8 cellular contexts compared by ENCODE assay signal in the genomic region with DNA sequence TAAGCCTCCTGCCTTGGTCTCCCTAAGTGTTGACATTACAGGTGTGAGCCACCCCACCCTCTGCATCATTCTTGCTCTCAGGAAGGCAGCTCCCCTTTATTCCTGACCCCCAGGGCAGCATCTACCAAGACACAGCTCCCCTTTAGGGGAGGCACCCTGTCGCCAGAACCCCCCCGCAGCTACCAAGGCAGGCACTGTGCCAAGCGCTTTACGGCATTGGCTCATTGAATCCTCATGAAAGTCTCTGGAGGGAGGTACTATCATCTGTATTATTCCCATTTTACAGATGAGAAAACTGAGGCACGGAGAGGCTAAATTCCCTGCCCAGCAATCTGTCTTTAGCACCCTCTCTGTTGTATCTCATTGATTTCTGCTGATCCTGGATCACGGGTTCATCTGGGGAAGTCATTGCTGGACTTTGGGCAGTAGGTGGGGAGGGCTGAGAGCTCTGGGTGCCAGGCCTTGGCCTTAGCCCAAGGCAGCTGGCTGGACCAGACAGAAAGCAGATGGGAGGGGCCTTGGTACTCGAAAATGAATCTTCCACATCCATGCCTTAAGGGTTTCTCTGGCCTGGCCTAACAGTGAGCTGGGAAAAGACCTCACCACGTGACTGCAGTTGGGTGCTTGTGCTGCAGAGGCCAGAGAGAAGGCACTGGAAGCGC. TPM values are rescaled to one million over a fixed set of nuclear protein-coding genes. Genes with fewer than 3 reads are reported as not detected.
DNase-seq lines count a peak whose midpoint lies in the region; ATAC-seq and TF ChIP-seq lines count a peak whose summit lies in the region.

No MANE protein-coding gene starts in this region.

- H3K27me3 ChIP-seq in esophagus muscularis mucosa (no peaks in the 10 kb centered on the region), mesendoderm (ENCODE audit: insufficient read depth, low read length, poor library complexity) (no peaks in the 10 kb centered on the region)

- H4K8ac ChIP-seq in mesendoderm (ENCODE audit: low read depth, low read length), result no peak overlapping the region

- H3K79me2 ChIP-seq in mesendoderm (ENCODE audit: control insufficient read depth, insufficient read depth, low read length), result peaks cover 2% of the 10 kb centered on the region

- intact Hi-C loops in esophagus muscularis mucosa (cut with DNase I), result no loop called here

- H3K36me3 ChIP-seq in esophagus muscularis mucosa (peaks cover 0 to 35% (median 11%) of the 10 kb centered on the region in 4 donors), mesendoderm (ENCODE audit: control insufficient read depth, insufficient read depth, low read length) (no peaks in the 10 kb centered on the region)

- H3K27ac ChIP-seq in esophagus muscularis mucosa (replicated peaks in 1 of 4), result peak overlapping the region; percentile 10 to 63 (median 28)
- no peak overlapping the region for H3K27ac ChIP-seq in mesendoderm (ENCODE audit: low read depth, low read length)

- no peak overlapping the region for H3K4me3 ChIP-seq in esophagus muscularis mucosa
- H3K4me3 ChIP-seq in mesendoderm (ENCODE audit: low read length), result no peak overlapping the region

- H3K9me3 ChIP-seq in esophagus muscularis mucosa, result no peaks in the 10 kb centered on the region

- TF ChIP-seq EP300 in esophagus muscularis mucosa (IDR thresholded peaks at IDR 0.05), result no peak

- no peak overlapping the region for H3K4ac ChIP-seq in mesendoderm (ENCODE audit: low read depth, low read length)

- no peak overlapping the region for H2BK15ac ChIP-seq in mesendoderm (replicated peaks; ENCODE audit: low read depth)

- WGBS in esophagus muscularis mucosa, result 72% methylated on average over 9 of the region's 9 CpGs
- WGBS in mesendoderm (ENCODE audit: extremely low coverage, insufficient coverage, low lambda C conversion rate), result no CpG with 5 or more reads among the region's 9 CpGs

- peaks cover 6% of the 10 kb centered on the region for H3K79me1 ChIP-seq in mesendoderm (ENCODE audit: low read length)

- H3K23ac ChIP-seq in mesendoderm (ENCODE audit: low read length), result no peak overlapping the region

- TF ChIP-seq CTCF in esophagus muscularis mucosa (IDR thresholded peaks at IDR 0.05), result no peak

- TF ChIP-seq POLR2A in esophagus muscularis mucosa (IDR thresholded peaks at IDR 0.05; ENCODE audit: low read depth), result no peak

- no peak overlapping the region for H2BK120ac ChIP-seq in mesendoderm (ENCODE audit: low read depth, low read length)

- H3K4me2 ChIP-seq in mesendoderm (ENCODE audit: low read length), result no peak overlapping the region

- H3K56ac ChIP-seq in mesendoderm (ENCODE audit: low read length), result no peak overlapping the region

- no peak overlapping the region for H2BK5ac ChIP-seq in mesendoderm (ENCODE audit: low read length)

- no peak overlapping the region for H4K5ac ChIP-seq in mesendoderm (ENCODE audit: low read length)

- peaks cover 37 to 69% (median 62%) of the 10 kb centered on the region in 4 donors for H3K4me1 ChIP-seq in esophagus muscularis mucosa
- peaks cover 7% of the 10 kb centered on the region for H3K4me1 ChIP-seq in mesendoderm (ENCODE audit: control insufficient read depth, low read depth, low read length)

- DNase-seq in NCI-H524 (lab: John Stamatoyannopoulos, UW), result peak; percentile 10 to 32
- no peak for DNase-seq in NCI-H524 treated with DMSO at 0.1 percent for 48 hours (lab: John Stamatoyannopoulos, UW)
- DNase-seq in esophagus muscularis mucosa (ENCODE audit: extremely low spot score), result no peak
- DNase-seq in mesendoderm, result peak; percentile 34
- no peak for DNase-seq in MV-4-11 (lab: John Stamatoyannopoulos, UW)
- no peak for DNase-seq in HuH-7 (ENCODE audit: low spot score)
- no peak for DNase-seq in stimulated activated CD4-positive, alpha-beta T cell treated with anti-CD3 and anti-CD28 coated beads, Interleukin-15, amount 100 ng/mL, for 24 hours

- no peak overlapping the region for H3K18ac ChIP-seq in mesendoderm (ENCODE audit: low read length)

- H3K9ac ChIP-seq in mesendoderm (ENCODE audit: low read length), result no peak overlapping the region

- H2AK5ac ChIP-seq in mesendoderm (ENCODE audit: low read length), result no peak overlapping the region

- ATAC-seq in GM18519 (IDR thresholded peaks at IDR 0.05; ENCODE audit: low FRiP score, unreplicated experiment), result no peak

RNA-seq across cellular contexts. Expression of gene PLOD1, which starts 5.9 kb away (rescaled TPM):
- 100 to 1,000 TPM in 1 of 4 donors, 10 to 100 TPM in 3; 67.5 to 111 (median 75.0) TPM for total RNA-seq in esophagus muscularis mucosa
- 32.1 TPM for polyA plus RNA-seq in mesendoderm (2013, experiment 1 of 2)
- 32.6 TPM for polyA plus RNA-seq in mesendoderm (2013, experiment 2 of 2)

RNA-seq across cellular contexts. Expression of gene KIAA2013, which starts 14.2 kb away (rescaled TPM):
- 100 to 1,000 TPM in 2 of 4 donors, 10 to 100 TPM in 2; 77.7 to 145 (median 104) TPM for total RNA-seq in esophagus muscularis mucosa
- polyA plus RNA-seq in mesendoderm (2013, experiment 1 of 2), result 25.8 TPM
- polyA plus RNA-seq in mesendoderm (2013, experiment 2 of 2), result 26.2 TPM

RNA-seq across cellular contexts. Expression of gene MFN2, which starts 39.9 kb away (rescaled TPM):
- total RNA-seq in esophagus muscularis mucosa, result 100 to 1,000 TPM; 166 to 242 (median 191) TPM
- 42.4 TPM for polyA plus RNA-seq in mesendoderm (2013, experiment 1 of 2)
- polyA plus RNA-seq in mesendoderm (2013, experiment 2 of 2), result 41.1 TPM

Comparison
In these comparisons a context has a peak if more than half of its experiments do, and no peak if none do; other contexts are left out.
1. DNase-seq: peak in NCI-H524 (2 of 2) and mesendoderm (single experiment); none in NCI-H524 treated with DMSO at 0.1 percent for 48 hours (single experiment), esophagus muscularis mucosa (single experiment), MV-4-11 (single experiment), HuH-7 (single experiment) and stimulated activated CD4-positive, alpha-beta T cell treated with anti-CD3 and anti-CD28 coated beads, Interleukin-15, amount 100 ng/mL, for 24 hours (single experiment).